ENCODE assay signal across 25 cellular contexts in the genomic region with DNA sequence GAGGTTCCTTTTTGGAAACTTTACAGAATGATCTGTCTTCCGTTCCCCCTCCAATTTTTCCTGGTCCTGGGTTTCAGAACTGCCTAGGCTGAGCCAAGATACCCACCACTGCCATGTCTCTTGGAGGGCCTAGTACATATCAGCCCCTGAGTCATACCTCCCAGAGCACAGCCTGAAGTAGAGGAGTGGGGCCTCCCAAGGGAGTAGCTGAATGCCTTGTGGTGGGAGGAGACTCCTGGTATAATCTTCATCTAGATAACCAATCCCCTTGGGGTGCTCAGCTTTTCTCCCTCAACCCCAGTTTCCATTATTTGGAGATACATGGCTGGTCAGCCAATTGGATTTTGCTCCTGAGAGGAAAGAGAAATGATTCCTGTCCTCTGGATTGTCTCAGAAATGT. TPM values are rescaled to one million over a fixed set of nuclear protein-coding genes. Genes with fewer than 3 reads are reported as not detected.
DNase-seq lines count a peak whose midpoint lies in the region; ATAC-seq, FAIRE-seq and TF ChIP-seq lines count a peak whose summit lies in the region.
"Had no signal": no experiment of that assay in that cellular context is flagged by ENCODE, and none has a peak within 500 bp of the region (broad histone marks: within the 10 kb centered on the region; RNA-seq: fewer than 3 reads in every experiment).

No MANE protein-coding gene starts in this region.

- peaks cover 25 to 64% of the 10 kb centered on the region in 2 donors for H3K36me3 Mint-ChIP-seq in CD14-positive monocyte
- H3K36me3 Mint-ChIP-seq: natural killer cell treated with Interleukin-12 subunit alpha and Interleukin-12 subunit beta and Interleukin-15 and Interleukin-18, amount 100 ng/mL, for 72 hours had no signal

- DNase-seq in stimulated activated naive CD8-positive, alpha-beta T cell treated with anti-CD3 and anti-CD28 coated beads, Interleukin-15, Interleukin-2, amounts not matched to agents 100 U/mL and 50 U/mL, for 24 hours = no peak
- no peak for DNase-seq in stimulated activated naive CD8-positive, alpha-beta T cell treated with anti-CD3 and anti-CD28 coated beads, Interleukin-15, amount 100 ng/mL, for 72 hours
- peak; percentile 56 for DNase-seq in RPMI7951 (ENCODE audit: low read depth)
- peak; percentile 25 for DNase-seq in fibroblast of peridontal ligament (ENCODE audit: extremely low read depth)
- DNase-seq in CD14-positive monocyte (ENCODE audit: low spot score) = no peak
- no peak for DNase-seq in T-helper 2 cell
- no peak for DNase-seq in SIG-M5 (lab: John Stamatoyannopoulos, UW)
- no peak for DNase-seq in GM19239 (ENCODE audit: insufficient read length, low spot score)
- DNase-seq: activated B cell treated with CpG ODN at 0.5 μM for 24 hours; activated CD4-positive, alpha-beta memory T cell treated with anti-CD3 and anti-CD28 coated beads, Interleukin-2, amount 10 ng/mL, durations not matched to agents 7 days and 5 days; activated naive CD4-positive, alpha-beta T cell treated with anti-CD3 and anti-CD28 coated beads for 36 hours; activated T-cell treated with anti-CD3 and anti-CD28 coated beads, Interleukin-2, amount 50 U/mL, for 4 hours; CD4-positive, alpha-beta T cell; cortex of kidney; DMS53; gastrocnemius medialis; Kasumi-1; left colon; NCI-H1417; NCI-H69 had no signal

- H3K27me3 Mint-ChIP-seq in stimulated activated naive CD8-positive, alpha-beta T cell treated with anti-CD3 and anti-CD28 coated beads, Interleukin-15, amount 100 ng/mL, for 72 hours = no peaks in the 10 kb centered on the region
- no peaks in the 10 kb centered on the region for H3K27me3 Mint-ChIP-seq in CD14-positive monocyte (ENCODE audit: low read depth in 3 of 3)
- H3K27me3 Mint-ChIP-seq: activated B cell treated with CpG ODN at 0.5 μM for 24 hours; activated CD4-positive, alpha-beta memory T cell treated with anti-CD3 and anti-CD28 coated beads, Interleukin-2, amount 10 ng/mL, durations not matched to agents 7 days and 5 days; CD4-positive, alpha-beta T cell; natural killer cell treated with Interleukin-12 subunit alpha and Interleukin-12 subunit beta and Interleukin-15 and Interleukin-18, amount 100 ng/mL, for 72 hours had no signal

- peaks cover 66% of the 10 kb centered on the region for H3K4me1 Mint-ChIP-seq in stimulated activated naive CD8-positive, alpha-beta T cell treated with anti-CD3 and anti-CD28 coated beads, Interleukin-15, amount 100 ng/mL, for 72 hours
- H3K4me1 Mint-ChIP-seq in CD14-positive monocyte = peaks cover 7% of the 10 kb centered on the region

- H3K27ac Mint-ChIP-seq in stimulated activated naive CD8-positive, alpha-beta T cell treated with anti-CD3 and anti-CD28 coated beads, Interleukin-15, amount 100 ng/mL, for 72 hours = no peak overlapping the region
- no peak overlapping the region for H3K27ac Mint-ChIP-seq in CD14-positive monocyte
- H3K27ac Mint-ChIP-seq: activated B cell treated with CpG ODN at 0.5 μM for 24 hours; activated CD4-positive, alpha-beta memory T cell treated with anti-CD3 and anti-CD28 coated beads, Interleukin-2, amount 10 ng/mL, durations not matched to agents 7 days and 5 days; activated naive CD4-positive, alpha-beta T cell treated with anti-CD3 and anti-CD28 coated beads for 36 hours; CD4-positive, alpha-beta T cell; T-helper 1 cell treated with Interleukin-12 subunit alpha and Interleukin-12 subunit beta and Interleukin-4 antibody, amounts not matched to agents 30 μg/mL and 1 μg/mL, for 36 hours had no signal

- TF ChIP-seq CTCF in CD14-positive monocyte (IDR thresholded peaks at IDR 0.05) = no peak

- H3K9me3 Mint-ChIP-seq in stimulated activated naive CD8-positive, alpha-beta T cell treated with anti-CD3 and anti-CD28 coated beads, Interleukin-15, amount 100 ng/mL, for 72 hours = peaks cover 0 to 4% of the 10 kb centered on the region in 2 donors
- H3K9me3 Mint-ChIP-seq in CD14-positive monocyte = peaks cover 22 to 58% (median 47%) of the 10 kb centered on the region in 7 donors
- H3K9me3 Mint-ChIP-seq: activated B cell treated with CpG ODN at 0.5 μM for 24 hours; activated naive CD4-positive, alpha-beta T cell treated with anti-CD3 and anti-CD28 coated beads for 36 hours; activated T-cell treated with anti-CD3 and anti-CD28 coated beads, Interleukin-2, amount 50 U/mL, for 4 hours; CD4-positive, alpha-beta T cell; natural killer cell treated with Interleukin-12 subunit alpha and Interleukin-12 subunit beta and Interleukin-15 and Interleukin-18, amount 100 ng/mL, for 72 hours had no signal

- no peak for FAIRE-seq in GM19239 (lab: Jason Lieb, UNC)
- FAIRE-seq: A204.1 had no signal

- intact Hi-C loops in CD14-positive monocyte (cut with micrococcal nuclease) = no loop called here

- H3K4me3 Mint-ChIP-seq in stimulated activated naive CD8-positive, alpha-beta T cell treated with anti-CD3 and anti-CD28 coated beads, Interleukin-15, amount 100 ng/mL, for 72 hours = no peak overlapping the region
- no peak overlapping the region for H3K4me3 Mint-ChIP-seq in CD14-positive monocyte
- H3K4me3 Mint-ChIP-seq: activated B cell treated with CpG ODN at 0.5 μM for 24 hours; activated CD4-positive, alpha-beta memory T cell treated with anti-CD3 and anti-CD28 coated beads, Interleukin-2, amount 10 ng/mL, durations not matched to agents 7 days and 5 days; activated naive CD4-positive, alpha-beta T cell treated with anti-CD3 and anti-CD28 coated beads for 36 hours; activated T-cell treated with anti-CD3 and anti-CD28 coated beads, Interleukin-2, amount 50 U/mL, for 4 hours; CD4-positive, alpha-beta T cell; natural killer cell treated with Interleukin-12 subunit alpha and Interleukin-12 subunit beta and Interleukin-15 and Interleukin-18, amount 100 ng/mL, for 72 hours; T-helper 1 cell treated with Interleukin-12 subunit alpha and Interleukin-12 subunit beta and Interleukin-4 antibody, amounts not matched to agents 30 μg/mL and 1 μg/mL, for 36 hours had no signal

- ATAC-seq in stimulated activated naive CD8-positive, alpha-beta T cell treated with anti-CD3 and anti-CD28 coated beads, Interleukin-15, Interleukin-2, amounts not matched to agents 100 U/mL and 50 U/mL, for 24 hours = peak; percentile 77
- no peak for ATAC-seq in stimulated activated naive CD8-positive, alpha-beta T cell treated with anti-CD3 and anti-CD28 coated beads, Interleukin-15, amount 100 ng/mL, for 72 hours
- ATAC-seq: activated T-cell treated with anti-CD3 and anti-CD28 coated beads, Interleukin-2, amount 50 U/mL, for 4 hours; gastrocnemius medialis; left colon; natural killer cell treated with Interleukin-12 subunit alpha and Interleukin-12 subunit beta and Interleukin-15 and Interleukin-18, amount 100 ng/mL, for 72 hours had no signal

RNA-seq across cellular contexts. Expression of gene ZNF763, which starts 30.3 kb away (rescaled TPM):
- 1.1 and 4.7 TPM in 2 replicates for total RNA-seq in RPMI7951 (2014; rRNA removed; shearing (Covaris generic))
- polyA plus RNA-seq in CD14-positive monocyte = 1 to 10 TPM; 1.3 to 1.7 TPM

RNA-seq across cellular contexts. Expression of gene ZNF433, which starts 40.3 kb away (rescaled TPM):
- total RNA-seq in RPMI7951 (2014; rRNA removed; shearing (Covaris generic)) = 3.5 and 6.7 TPM in 2 replicates
- 1 to 10 TPM in 1 of 2 donors, under 1 TPM in 1; 0.50 to 1.1 TPM for polyA plus RNA-seq in CD14-positive monocyte

RNA-seq across cellular contexts. Expression of gene ZNF878, which starts 57.6 kb away (rescaled TPM):
- total RNA-seq in RPMI7951 (2014; rRNA removed; shearing (Covaris generic)) = 0.96 and 0.98 TPM in 2 replicates
- polyA plus RNA-seq in CD14-positive monocyte = not detected
- total RNA-seq: CD4-positive, alpha-beta T cell; gastrocnemius medialis; HT-29; prostate gland had no signal

Comparison
In these comparisons a context has a peak if more than half of its experiments do, and no peak if none do; other contexts are left out.
1. DNase-seq: peak in RPMI7951 (single experiment) and fibroblast of peridontal ligament (single experiment); none in stimulated activated naive CD8-positive, alpha-beta T cell treated with anti-CD3 and anti-CD28 coated beads, Interleukin-15, Interleukin-2, amounts not matched to agents 100 U/mL and 50 U/mL, for 24 hours (single experiment), stimulated activated naive CD8-positive, alpha-beta T cell treated with anti-CD3 and anti-CD28 coated beads, Interleukin-15, amount 100 ng/mL, for 72 hours (0 of 2), CD14-positive monocyte (single experiment), T-helper 2 cell (0 of 5), SIG-M5 (single experiment) and GM19239 (single experiment).